Comparison of ENCODE assay signal across 8 cellular contexts in genomic region chr11:43681543-43681942, GRCh38. TPM values are rescaled to one million over a fixed set of nuclear protein-coding genes. Genes with fewer than 3 reads are reported as not detected.
DNase-seq lines count a peak whose midpoint lies in the region; ATAC-seq, FAIRE-seq and TF ChIP-seq lines count a peak whose summit lies in the region.

No MANE protein-coding gene starts in this region.

- peak overlapping the region; percentile 100 for H3K27ac Mint-ChIP-seq in HFFc6
- peak overlapping the region; percentile 97 for H3K27ac Mint-ChIP-seq in glutamatergic neuron (ENCODE audit: unreplicated experiment)

- H3K27me3 Mint-ChIP-seq in HFFc6 (ENCODE audit: insufficient read depth) (no peaks in the 10 kb centered on the region; the same call in 1 of the 2 replicates), glutamatergic neuron (ENCODE audit: unreplicated experiment) (no peaks in the 10 kb centered on the region)

- no peaks in the 10 kb centered on the region for H3K27me3 ChIP-seq in BJ (ENCODE audit: control insufficient read depth, insufficient read depth, low read length)
- no peaks in the 10 kb centered on the region for H3K27me3 ChIP-seq in small intestine (ENCODE audit: control insufficient read depth in 2 of 2, insufficient read depth in 2 of 2, low read length in 2 of 2)

- DNase-seq in BJ (ENCODE audit: low read depth) (no peak), HFFc6 (peak; percentile 3), glutamatergic neuron (no peak), small intestine (peak; percentile 48), posterior vena cava (ENCODE audit: low spot score) (no peak)

- 4 to 12% (median 10%) methylated on average over 8 of the region's 8 CpGs for WGBS in small intestine, 3 donors

- H3K36me3 Mint-ChIP-seq in HFFc6 (ENCODE audit: low read depth) (peaks cover 28% of the 10 kb centered on the region), glutamatergic neuron (ENCODE audit: unreplicated experiment) (no peaks in the 10 kb centered on the region)

- no peaks in the 10 kb centered on the region for H3K4me1 ChIP-seq in small intestine (ENCODE audit: control insufficient read depth in 2 of 2, insufficient read depth in 1 of 2, low read depth in 1 of 2, low read length in 1 of 2)

- H3K9me3 Mint-ChIP-seq in HFFc6 (peaks cover 9% of the 10 kb centered on the region), glutamatergic neuron (ENCODE audit: unreplicated experiment) (peaks cover 12% of the 10 kb centered on the region)

- H3K36me3 ChIP-seq in BJ (ENCODE audit: control insufficient read depth, insufficient read depth, low read length) (no peaks in the 10 kb centered on the region), small intestine (ENCODE audit: control insufficient read depth in 2 of 2, insufficient read depth in 2 of 2, low read length in 2 of 2) (no peaks in the 10 kb centered on the region)

- TF ChIP-seq CTCF in BJ (IDR thresholded peaks at IDR 0.05; ENCODE audit: insufficient read depth, low read depth, low read length) = no peak
- no peak for TF ChIP-seq CTCF in HFFc6 (IDR thresholded peaks at IDR 0.05)
- no peak for TF ChIP-seq CTCF in VCaP (conservative IDR thresholded peaks at IDR 0.05)
- no peak for TF ChIP-seq CTCF in glutamatergic neuron (IDR thresholded peaks at IDR 0.05; ENCODE audit: partially characterized antibody, unreplicated experiment)

- ATAC-seq in HG02885 (IDR thresholded peaks at IDR 0.05; ENCODE audit: poor library complexity, unreplicated experiment) = no peak
- ATAC-seq in esophagus mucosa = no peak

- FAIRE-seq in small intestine (lab: Jason Lieb, UNC) = no peak

- intact Hi-C loops in posterior vena cava (cut with DNase I) = no loop called here

- POLR2A ChIA-PET in BJ (lab: Charles Lee) = no interaction called here

- H3K4me1 Mint-ChIP-seq in HFFc6 (ENCODE audit: low read depth) (peaks cover 41% of the 10 kb centered on the region), glutamatergic neuron (ENCODE audit: low read depth, unreplicated experiment) (peaks cover 18% of the 10 kb centered on the region)

- H3K9me3 ChIP-seq in small intestine (ENCODE audit: control insufficient read depth, low read depth) = no peaks in the 10 kb centered on the region

- H3K27ac ChIP-seq in VCaP = peak overlapping the region; percentile 68
- peak overlapping the region; percentile 94 to 99 for H3K27ac ChIP-seq in small intestine (ENCODE audit: low read depth in 1 of 2, low read length in 1 of 2)

- CTCF ChIA-PET in BJ (lab: Yijun Ruan, JAX) = no interaction called here

- H3K4me3 ChIP-seq in BJ (ENCODE audit: low read depth, low read length) (peak overlapping the region; percentile 98), small intestine (ENCODE audit: low read depth in 1 of 2, low read length in 2 of 2) (peak overlapping the region; percentile 84 to 86)

- H3K4me3 Mint-ChIP-seq in HFFc6 (peak overlapping the region; percentile 97), glutamatergic neuron (ENCODE audit: unreplicated experiment) (peak overlapping the region; percentile 98)

RNA-seq across cellular contexts. Expression of gene HSD17B12, which starts 1.0 kb away (rescaled TPM):
- polyA plus RNA-seq in BJ (2011; rRNA removed) = 67.7 and 74.1 TPM in 2 replicates
- polyA minus RNA-seq in BJ (2011; rRNA and poly(A)+ RNA removed) = 27.6 and 30.5 TPM in 2 replicates
- 100 to 1,000 TPM in 3 of 6 experiments, 10 to 100 TPM in 3; 89.1 to 119 (median 99.0) TPM for total RNA-seq in HFFc6 (2021; fragmentation: NEBNext Ultra II Directional; extraction: Animal tissue kit (Norgen Biotek cat#: 25700))
- 140 TPM for total RNA-seq in glutamatergic neuron (ENCODE audit: unreplicated experiment)
- 10 to 100 TPM; 20.5 to 69.1 (median 22.8) TPM for polyA plus RNA-seq in small intestine
- 10 to 100 TPM; 80.7 to 85.4 TPM for total RNA-seq in posterior vena cava
- total RNA-seq in esophagus mucosa = 95.2 TPM

Comparison
In these comparisons a context has a peak if more than half of its experiments do, and no peak if none do; other contexts are left out.
1. DNase-seq: peak in HFFc6 (single experiment) and small intestine (single experiment); none in BJ (single experiment), glutamatergic neuron (single experiment) and posterior vena cava (single experiment).